In genomic region chr11:1862588-1863351, GRCh38 we compare ENCODE assay signal across 9 cellular contexts. TPM values are rescaled to one million over a fixed set of nuclear protein-coding genes. Genes with fewer than 3 reads are reported as not detected.
DNase-seq lines count a peak whose midpoint lies in the region; ATAC-seq, FAIRE-seq and TF ChIP-seq lines count a peak whose summit lies in the region.
"Had no signal": no experiment of that assay in that cellular context is flagged by ENCODE, and none has a peak within 500 bp of the region (broad histone marks: within the 10 kb centered on the region; RNA-seq: fewer than 3 reads in every experiment).

No MANE protein-coding gene starts in this region.

- FAIRE-seq in GM12892 (lab: Jason Lieb, UNC), result no peak

- DNase-seq in Right ventricle myocardium superior, result peak; percentile 34
- no peak for DNase-seq in cardiac septum (ENCODE audit: low spot score)
- DNase-seq in lower lobe of right lung, result peak; percentile 46
- peak in 1 of 2 donors; percentile 78 for DNase-seq in aorta
- no peak for DNase-seq in NCI-H2081 treated with DMSO at 0.1 percent for 48 hours (lab: John Stamatoyannopoulos, UW)
- no peak for DNase-seq in GM12892 (ENCODE audit: insufficient read length)
- DNase-seq: activated naive CD4-positive, alpha-beta T cell; T-helper 1 cell had no signal

- no peak for TF ChIP-seq CTCF in lower lobe of right lung (IDR thresholded peaks at IDR 0.05)

- H3K27ac ChIP-seq in lower lobe of right lung, result peak overlapping the region; percentile 53
- H3K27ac ChIP-seq in aorta (ENCODE audit: low read depth in 1 of 2, low read length in 2 of 2), result peak overlapping the region in 1 of 2 donors; percentile 33

- H3K4me1 ChIP-seq in lower lobe of right lung (peaks cover 34% of the 10 kb centered on the region), aorta (ENCODE audit: control insufficient read depth in 1 of 2, insufficient read depth in 2 of 2, low read length in 2 of 2) (peaks cover 0 to 3% of the 10 kb centered on the region in 2 donors)

- 70 to 81% methylated on average over 14 of the region's 14 CpGs for WGBS in aorta, 2 donors

- H3K27me3 ChIP-seq in lower lobe of right lung (ENCODE audit: low read depth) (no peaks in the 10 kb centered on the region), aorta (ENCODE audit: control insufficient read depth in 1 of 2, insufficient read depth in 2 of 2, low read length in 1 of 2) (no peaks in the 10 kb centered on the region)

- TF ChIP-seq POLR2A in GM12892 (IDR thresholded peaks at IDR 0.05; ENCODE audit: low read depth, low read length), result no peak

- intact Hi-C loops in Right ventricle myocardium superior (cut with DNase I), result no loop called here
- intact Hi-C loops in cardiac septum (cut with DNase I), result no loop called here
- intact Hi-C loops in lower lobe of right lung (cut with DNase I), result no loop called here
- intact Hi-C loops in aorta (cut with DNase I), result no loop called here

- H3K4me3 ChIP-seq in lower lobe of right lung, result no peak overlapping the region
- H3K4me3 ChIP-seq in aorta (ENCODE audit: low read length in 2 of 2), result no peak overlapping the region

- H3K9me3 ChIP-seq in lower lobe of right lung (no peaks in the 10 kb centered on the region), aorta (ENCODE audit: control insufficient read depth, low read length) (no peaks in the 10 kb centered on the region)

- ATAC-seq in Right ventricle myocardium superior (ENCODE audit: poor library complexity), result no peak
- peak in 1 of 2 donors; percentile 2 for ATAC-seq in lower lobe of right lung
- ATAC-seq in aorta (ENCODE audit: low FRiP score), result peak; percentile 8

- no peaks in the 10 kb centered on the region for H3K36me3 ChIP-seq in lower lobe of right lung
- H3K36me3 ChIP-seq in aorta (ENCODE audit: control insufficient read depth in 1 of 2, insufficient read depth in 2 of 2, low read length in 1 of 2), result no peaks in the 10 kb centered on the region

RNA-seq across cellular contexts. Expression of gene LSP1, which starts 9.9 kb away (rescaled TPM):
- total RNA-seq in Right ventricle myocardium superior (23.0 TPM), cardiac septum (35.1 TPM), lower lobe of right lung (90.4 TPM), aorta (100 to 1,000 TPM in 1 of 2 donors, 10 to 100 TPM in 1; 45.2 to 128 TPM)
- polyA plus RNA-seq in aorta, result 10 to 100 TPM; 12.0 to 40.4 TPM
- polyA plus RNA-seq in GM12892 (2012; ENCODE audit: missing spikeins), result 302 TPM
- polyA plus RNA-seq: AG04450 had no signal

RNA-seq across cellular contexts. Expression of gene TNNI2, which starts 24.0 kb away (rescaled TPM):
- total RNA-seq in Right ventricle myocardium superior (not detected), cardiac septum (0.78 TPM), lower lobe of right lung (17.7 TPM), aorta (1 to 10 TPM in 1 of 2 donors, under 1 TPM in 1; 0.81 to 2.2 TPM)
- polyA plus RNA-seq in aorta, result under 1 TPM; 0.75 to 0.82 TPM
- 0.76 TPM for polyA plus RNA-seq in GM12892 (2012; ENCODE audit: missing spikeins)
- polyA plus RNA-seq: AG04450 had no signal

RNA-seq across cellular contexts. Expression of gene SYT8, which starts 28.0 kb away (rescaled TPM):
- total RNA-seq in Right ventricle myocardium superior (not detected), cardiac septum (not detected), lower lobe of right lung (18.5 TPM), aorta (under 1 TPM; 0.19 to 0.75 TPM)
- polyA plus RNA-seq in aorta, result 10 to 100 TPM in 1 of 2 donors, 1 to 10 TPM in 1; 6.4 to 14.3 TPM
- polyA plus RNA-seq in GM12892 (2012; ENCODE audit: missing spikeins), result 0.38 TPM
- polyA plus RNA-seq: AG04450 had no signal

RNA-seq across cellular contexts. Expression of gene PRR33, which starts 28.9 kb away (rescaled TPM):
- total RNA-seq in Right ventricle myocardium superior (5.8 TPM), cardiac septum (0.75 TPM), lower lobe of right lung (not detected), aorta (not detected)
- not detected for polyA plus RNA-seq in aorta
- polyA plus RNA-seq in GM12892 (2012; ENCODE audit: missing spikeins), result 2.0 TPM
- polyA plus RNA-seq: AG04450 had no signal

RNA-seq across cellular contexts. Expression of gene TNNT3, which starts 56.7 kb away (rescaled TPM):
- 35.7 TPM for total RNA-seq in Right ventricle myocardium superior
- 41.5 TPM for total RNA-seq in cardiac septum
- 4.7 TPM for total RNA-seq in lower lobe of right lung
- total RNA-seq in aorta, result 10 to 100 TPM in 1 of 2 donors, 1 to 10 TPM in 1; 8.8 to 54.3 TPM
- polyA plus RNA-seq in aorta, result 1 to 10 TPM; 3.4 to 3.9 TPM
- polyA plus RNA-seq in GM12892 (2012; ENCODE audit: missing spikeins), result 0.74 TPM
- polyA plus RNA-seq: AG04450 had no signal

Comparison
In these comparisons a context has a peak if more than half of its experiments do, and no peak if none do; other contexts are left out.
1. DNase-seq: peak in Right ventricle myocardium superior (single experiment) and lower lobe of right lung (single experiment); none in cardiac septum (single experiment), NCI-H2081 treated with DMSO at 0.1 percent for 48 hours (single experiment) and GM12892 (single experiment).
2. RNA of gene SYT8, which starts 28.0 kb away (total RNA-seq): 18.5 TPM in lower lobe of right lung (single experiment); 0.19 to 0.75 TPM in aorta, not detected in Right ventricle myocardium superior (single experiment) and not detected in cardiac septum (single experiment); every median in the first group is over 10 times any median in the second.